In genomic region chr11:61293869-61294716, GRCh38 we compare ENCODE assay signal across 8 cellular contexts. TPM values are rescaled to one million over a fixed set of nuclear protein-coding genes. Genes with fewer than 3 reads are reported as not detected.
A peak's percentile ranks its signal among the peaks of the same experiment; 100 is the strongest.
DNase-seq lines count a peak whose midpoint lies in the region; ATAC-seq, FAIRE-seq and TF ChIP-seq lines count a peak whose summit lies in the region.

No MANE protein-coding gene starts in this region.

- H3K27me3 ChIP-seq in H1 (replicated peaks in 1 of 4; ENCODE audit: control insufficient read depth in 3 of 4, extremely low read depth in 1 of 4, insufficient read depth in 3 of 4, low read length in 3 of 4), result peaks cover 1 to 12% (median 7%) of the 10 kb centered on the region in 4 experiments; a peak in 6 of 7 replicates

- peak overlapping the region; percentile 15 for H4K5ac ChIP-seq in H1 (ENCODE audit: insufficient read length, low read depth, low read length)

- peak overlapping the region; percentile 66; the same call in 1 of the 2 replicates for H2BK5ac ChIP-seq in H1 (ENCODE audit: low read depth, low read length)

- H3K27ac Mint-ChIP-seq in activated B cell treated with CpG ODN at 0.5 μM for 24 hours, result no peak overlapping the region
- H3K27ac Mint-ChIP-seq in stimulated activated memory B cell treated with anti-CD40 and anti-IgM and Interleukin-4, amounts not matched to agents 10 μg/mL and 1 μg/mL and 100 μg/mL, for 72 hours, result peak overlapping the region; percentile 89

- peak overlapping the region; percentile 79; the same call in 1 of the 2 replicates for H2AFZ ChIP-seq in H1 (ENCODE audit: low read length)

- CTCF ChIA-PET in activated B cell treated with CpG ODN at 0.5 μM for 24 hours (lab: Charles Lee), result interaction anchor here (1.3 to 1.9 kb wide), 2 partner anchors 39 to 463 kb away, joined by 6 to 10 read pairs; no protein-coding TSS in a partner anchor
- CTCF ChIA-PET in H1 (lab: Charles Lee; ENCODE audit: partially characterized antibody), result interaction anchor here (0.6 to 2.9 kb wide), 12 partner anchors 12 to 102 kb away, joined by 3 to 14 read pairs (median 4); no protein-coding TSS in a partner anchor

- H3K56ac ChIP-seq in H1 (replicated peaks; ENCODE audit: insufficient read length, low read depth, low read length), result peak overlapping the region; percentile 72

- H3K9me3 Mint-ChIP-seq in activated B cell treated with CpG ODN at 0.5 μM for 24 hours, result no peaks in the 10 kb centered on the region
- no peaks in the 10 kb centered on the region for H3K9me3 Mint-ChIP-seq in stimulated activated memory B cell treated with anti-CD40 and anti-IgM and Interleukin-4, amounts not matched to agents 10 μg/mL and 1 μg/mL and 100 μg/mL, for 72 hours

- H4K91ac ChIP-seq in H1 (replicated peaks; ENCODE audit: insufficient read length, low read length), result peak overlapping the region; percentile 68

- H3K14ac ChIP-seq in H1 (ENCODE audit: insufficient read length), result no peak overlapping the region

- H3K9ac ChIP-seq in ES-I3 (ENCODE audit: low read depth, low read length) (peak overlapping the region; percentile 88), H1 (replicated peaks in 1 of 4; ENCODE audit: extremely low read depth in 1 of 4, low read depth in 3 of 4, low read length in 3 of 4) (peak overlapping the region; percentile 13 to 82 (median 59); a peak in 6 of 7 replicates)

- no peak for FAIRE-seq in H1 (lab: Jason Lieb, UNC)

- H3K4me3 ChIP-seq in H1 (ENCODE audit: extremely low read depth in 1 of 4, insufficient read depth in 2 of 4, low read depth in 3 of 4, low read length in 4 of 4), result peak overlapping the region; percentile 54 to 82 (median 78)

- no peak overlapping the region for H2BK12ac ChIP-seq in H1 (ENCODE audit: low read depth, low read length)

- no peak overlapping the region; the same call in 1 of the 2 replicates for H2AK5ac ChIP-seq in H1 (ENCODE audit: low read depth, low read length)

- DNase-seq in activated B cell treated with CpG ODN at 0.5 μM for 24 hours (no peak), H1 (ENCODE audit: low read depth in 1 of 2, low spot score in 2 of 2) (peak in 1 of 2 experiments; percentile 57), mucosa of gallbladder (ENCODE audit: low spot score) (peak; percentile 24), NCI-H1436 (lab: John Stamatoyannopoulos, UW) (no peak)

- no peaks in the 10 kb centered on the region for H3K36me3 ChIP-seq in ES-I3 (ENCODE audit: insufficient read depth, low read length)
- H3K36me3 ChIP-seq in H1 (ENCODE audit: control insufficient read depth in 2 of 4, insufficient read depth in 4 of 4, low read length in 3 of 4), result peaks cover 0 to 10% (median 1%) of the 10 kb centered on the region in 4 experiments; a peak in 3 of 8 replicates

- WGBS in H1 (ENCODE audit: extremely low coverage in 1 of 2, insufficient coverage in 1 of 2, insufficient read length in 1 of 2, insufficient replicate concordance in 2 of 2, low coverage in 1 of 2, low lambda C conversion rate in 2 of 2, missing lambda C conversion rate in 1 of 2), 2 experiments, result 4% methylated on average over 54 of the region's 60 CpGs; no CpG with 5 or more reads in 1 of the 2 experiments

- peak overlapping the region; percentile 90 for H4K8ac ChIP-seq in H1 (ENCODE audit: extremely low read depth, insufficient read depth, low read length)

- no peaks in the 10 kb centered on the region for H3K9me3 ChIP-seq in ES-I3 (ENCODE audit: control insufficient read depth, insufficient read depth, low read length)
- H3K9me3 ChIP-seq in H1 (ENCODE audit: insufficient read depth in 2 of 2, low read depth in 1 of 2, low read length in 1 of 2), result no peaks in the 10 kb centered on the region

- H3K4me1 ChIP-seq in ES-I3 (ENCODE audit: insufficient read depth, low read length) (peaks cover 18% of the 10 kb centered on the region), H1 (replicated peaks in 1 of 4; ENCODE audit: control insufficient read depth in 3 of 4, insufficient read depth in 4 of 4, low read length in 3 of 4) (peaks cover 2 to 9% (median 8%) of the 10 kb centered on the region in 4 experiments)

- H3K4me3 Mint-ChIP-seq in activated B cell treated with CpG ODN at 0.5 μM for 24 hours, result peak overlapping the region; percentile 81
- H3K4me3 Mint-ChIP-seq in stimulated activated memory B cell treated with anti-CD40 and anti-IgM and Interleukin-4, amounts not matched to agents 10 μg/mL and 1 μg/mL and 100 μg/mL, for 72 hours, result peak overlapping the region; percentile 81

- H3K79me2 ChIP-seq in H1 (ENCODE audit: control insufficient read depth in 1 of 2, insufficient read depth in 2 of 2, low read length in 2 of 2), result 0 out of 4 replicates have a peak, but pooled peaks cover 0 to 3% of the 10 kb centered on the region in 2 experiments

- peak; percentile 35 for ATAC-seq in GM21619 (IDR thresholded peaks at IDR 0.05; ENCODE audit: unreplicated experiment)
- ATAC-seq in activated B cell treated with CpG ODN at 0.5 μM for 24 hours (ENCODE audit: low read depth), result peak; percentile 36
- ATAC-seq in stimulated activated memory B cell treated with anti-CD40 and anti-IgM and Interleukin-4, amounts not matched to agents 10 μg/mL and 1 μg/mL and 100 μg/mL, for 72 hours, result peak; percentile 71

- no peak for TF ChIP-seq RAD21 in Ishikawa (IDR thresholded peaks at IDR 0.05; ENCODE audit: low read depth)
- TF ChIP-seq RAD21 in H1 (IDR thresholded peaks at IDR 0.05 in 1 of 2, conservative IDR thresholded peaks at IDR 0.05 in 1 of 2; ENCODE audit: low read depth in 2 of 2, low read length in 2 of 2), result no peak

- TF ChIP-seq EP300 in Ishikawa (IDR thresholded peaks at IDR 0.05; ENCODE audit: borderline replicate concordance) (peak; percentile 46; the same call in 1 of the 2 replicates), H1 (IDR thresholded peaks at IDR 0.05; ENCODE audit: borderline replicate concordance in 1 of 2, low read depth in 2 of 2, low read length in 2 of 2) (no peak)

- peak overlapping the region; percentile 71 to 91 for H3K4me2 ChIP-seq in H1 (ENCODE audit: insufficient read depth in 1 of 2, low read depth in 2 of 2, low read length in 2 of 2)

- peaks cover 10% of the 10 kb centered on the region for H3K27me3 Mint-ChIP-seq in activated B cell treated with CpG ODN at 0.5 μM for 24 hours
- H3K27me3 Mint-ChIP-seq in stimulated activated memory B cell treated with anti-CD40 and anti-IgM and Interleukin-4, amounts not matched to agents 10 μg/mL and 1 μg/mL and 100 μg/mL, for 72 hours, result peaks cover 20% of the 10 kb centered on the region

- POLR2A ChIA-PET in activated B cell treated with CpG ODN at 0.5 μM for 24 hours (lab: Charles Lee), result interaction anchor here (0.6 to 1.6 kb wide), 5 partner anchors 12 to 135 kb away, joined by 3 to 11 read pairs (median 4); partner anchors contain the start of genes CPSF7, SDHAF2 and TMEM216
- POLR2A ChIA-PET in H1 (lab: Charles Lee; ENCODE audit: partially characterized antibody), result interaction anchor here (0.9 to 6.9 kb wide), 20 partner anchors 8 to 136 kb away, joined by 3 to 54 read pairs (median 6); partner anchors contain the start of genes CPSF7, CYB561A3, DDB1 and SDHAF2

- peaks cover 10% of the 10 kb centered on the region; the same call in 1 of the 2 replicates for H3K23me2 ChIP-seq in H1 (ENCODE audit: low read depth, low read length)

- no peak overlapping the region for H2BK20ac ChIP-seq in H1 (ENCODE audit: low read length)

- no peak overlapping the region for H2BK120ac ChIP-seq in H1 (replicated peaks; ENCODE audit: low read depth, low read length)

- no peak overlapping the region; the same call in 1 of the 2 replicates for H2BK15ac ChIP-seq in H1 (ENCODE audit: low read length)

- peaks cover 3 to 13% of the 10 kb centered on the region in 2 experiments for H4K20me1 ChIP-seq in H1 (replicated peaks in 1 of 2; ENCODE audit: control insufficient read depth in 1 of 2, insufficient read depth in 2 of 2, low read length in 2 of 2)

- peak overlapping the region; percentile 88 for H3K18ac ChIP-seq in H1 (ENCODE audit: extremely low read depth, low read length)

- H3K79me1 ChIP-seq in H1 (ENCODE audit: low read depth, low read length), result no peaks in the 10 kb centered on the region

- peaks cover 9% of the 10 kb centered on the region for H3K4me1 Mint-ChIP-seq in activated B cell treated with CpG ODN at 0.5 μM for 24 hours
- peaks cover 38% of the 10 kb centered on the region for H3K4me1 Mint-ChIP-seq in stimulated activated memory B cell treated with anti-CD40 and anti-IgM and Interleukin-4, amounts not matched to agents 10 μg/mL and 1 μg/mL and 100 μg/mL, for 72 hours

- H3K4ac ChIP-seq in H1 (replicated peaks; ENCODE audit: insufficient read length, low read depth, low read length), result peak overlapping the region; percentile 59

- TF ChIP-seq POLR2A in H1 (IDR thresholded peaks at IDR 0.05; ENCODE audit: control extremely low read depth in 1 of 2, low read depth in 2 of 2, low read length in 2 of 2), result no peak; a peak in 1 of 3 replicates

- peak overlapping the region; percentile 57; the same call in 1 of the 2 replicates for H3K27ac ChIP-seq in H1 (ENCODE audit: low read depth, low read length)

- peaks cover 17% of the 10 kb centered on the region for H3K36me3 Mint-ChIP-seq in activated B cell treated with CpG ODN at 0.5 μM for 24 hours (ENCODE audit: low read depth)
- peaks cover 23% of the 10 kb centered on the region for H3K36me3 Mint-ChIP-seq in stimulated activated memory B cell treated with anti-CD40 and anti-IgM and Interleukin-4, amounts not matched to agents 10 μg/mL and 1 μg/mL and 100 μg/mL, for 72 hours

- no peak for TF ChIP-seq CTCF in activated B cell treated with CpG ODN at 0.5 μM for 24 hours (IDR thresholded peaks at IDR 0.05)
- no peak for TF ChIP-seq CTCF in H1 (IDR thresholded peaks at IDR 0.05; ENCODE audit: control extremely low read depth in 1 of 3, insufficient read depth in 1 of 3, low read depth in 1 of 3, low read length in 3 of 3)

- H3K23ac ChIP-seq in H1 (ENCODE audit: insufficient read length), result no peak overlapping the region

- intact Hi-C loops in activated B cell treated with CpG ODN at 0.5 μM for 24 hours (cut with micrococcal nuclease), result loop anchor here (1.0 to 10.0 kb wide), 3 partner anchors 39 to 463 kb away; partner anchors contain the start of genes DDB1, SYT7 and TKFC

RNA-seq across cellular contexts. Expression of gene VWCE, which starts 1.0 kb away (rescaled TPM):
- total RNA-seq in activated B cell treated with CpG ODN at 0.5 μM for 24 hours, result 0.76 and 1.3 TPM in 2 replicates
- 12.3 and 14.5 TPM in 2 replicates for total RNA-seq in H1 (2021; fragmentation: NEBNext Ultra II Directional; extraction: Animal tissue kit (Norgen Biotek cat#: 25700))
- 9.5 and 16.8 TPM in 2 replicates for polyA plus RNA-seq in H1 (2011; rRNA removed)
- 10.7 TPM for polyA plus RNA-seq in H1 (2011; cell fraction: cytosol; rRNA removed)
- 41.1 TPM for polyA plus RNA-seq in H1 (2011; cell fraction: nucleus; rRNA removed)
- 10.6 to 18.5 TPM (median 16.1 TPM) in 4 replicates for polyA plus RNA-seq in H1 (2012, experiment 1 of 2)
- 10.9 TPM for polyA plus RNA-seq in H1 (2012, experiment 2 of 2)
- 14.6 TPM for polyA plus RNA-seq in H1 (2013, experiment 1 of 2)
- polyA plus RNA-seq in H1 (2013, experiment 2 of 2), result 13.6 TPM
- 9.4 and 11.4 TPM in 2 replicates for polyA minus RNA-seq in H1 (2011; rRNA and poly(A)+ RNA removed)
- polyA minus RNA-seq in H1 (2011; cell fraction: cytosol; rRNA and poly(A)+ RNA removed), result 9.7 TPM
- polyA minus RNA-seq in H1 (2011; cell fraction: nucleus; rRNA and poly(A)+ RNA removed), result 13.5 TPM
- total RNA-seq in mucosa of gallbladder, result 0.81 TPM

RNA-seq across cellular contexts. Expression of gene DDB1, which starts 38.8 kb away (rescaled TPM):
- total RNA-seq in activated B cell treated with CpG ODN at 0.5 μM for 24 hours, result 201 and 218 TPM in 2 replicates
- 275 and 283 TPM in 2 replicates for total RNA-seq in H1 (2021; fragmentation: NEBNext Ultra II Directional; extraction: Animal tissue kit (Norgen Biotek cat#: 25700))
- 239 and 306 TPM in 2 replicates for polyA plus RNA-seq in H1 (2011; rRNA removed)
- 295 TPM for polyA plus RNA-seq in H1 (2011; cell fraction: cytosol; rRNA removed)
- 261 TPM for polyA plus RNA-seq in H1 (2011; cell fraction: nucleus; rRNA removed)
- polyA plus RNA-seq in H1 (2012, experiment 1 of 2), result 171 to 276 TPM (median 267 TPM) in 4 replicates
- polyA plus RNA-seq in H1 (2012, experiment 2 of 2), result 180 TPM
- 110 TPM for polyA plus RNA-seq in H1 (2013, experiment 1 of 2)
- 98.1 TPM for polyA plus RNA-seq in H1 (2013, experiment 2 of 2)
- polyA minus RNA-seq in H1 (2011; rRNA and poly(A)+ RNA removed), result 517 and 594 TPM in 2 replicates
- 315 TPM for polyA minus RNA-seq in H1 (2011; cell fraction: cytosol; rRNA and poly(A)+ RNA removed)
- 214 TPM for polyA minus RNA-seq in H1 (2011; cell fraction: nucleus; rRNA and poly(A)+ RNA removed)
- total RNA-seq in mucosa of gallbladder, result 160 TPM

RNA-seq across cellular contexts. Expression of gene TKFC, which starts 38.9 kb away (rescaled TPM):
- total RNA-seq in activated B cell treated with CpG ODN at 0.5 μM for 24 hours, result 59.8 and 63.9 TPM in 2 replicates
- 53.5 and 56.0 TPM in 2 replicates for total RNA-seq in H1 (2021; fragmentation: NEBNext Ultra II Directional; extraction: Animal tissue kit (Norgen Biotek cat#: 25700))
- 55.0 and 84.1 TPM in 2 replicates for polyA plus RNA-seq in H1 (2011; rRNA removed)
- polyA plus RNA-seq in H1 (2011; cell fraction: cytosol; rRNA removed), result 52.9 TPM
- 212 TPM for polyA plus RNA-seq in H1 (2011; cell fraction: nucleus; rRNA removed)
- 44.5 to 59.9 TPM (median 59.3 TPM) in 4 replicates for polyA plus RNA-seq in H1 (2012, experiment 1 of 2)
- 53.9 TPM for polyA plus RNA-seq in H1 (2012, experiment 2 of 2)
- 22.7 TPM for polyA plus RNA-seq in H1 (2013, experiment 1 of 2)
- polyA plus RNA-seq in H1 (2013, experiment 2 of 2), result 21.6 TPM
- polyA minus RNA-seq in H1 (2011; rRNA and poly(A)+ RNA removed), result 47.8 and 62.2 TPM in 2 replicates
- polyA minus RNA-seq in H1 (2011; cell fraction: cytosol; rRNA and poly(A)+ RNA removed), result 48.3 TPM
- polyA minus RNA-seq in H1 (2011; cell fraction: nucleus; rRNA and poly(A)+ RNA removed), result 70.7 TPM
- 67.8 TPM for total RNA-seq in mucosa of gallbladder

RNA-seq across cellular contexts. Expression of gene PGA5, which starts 53.1 kb away (rescaled TPM):
- not detected in 2 replicates for total RNA-seq in activated B cell treated with CpG ODN at 0.5 μM for 24 hours
- 0.67 and 0.84 TPM in 2 replicates for total RNA-seq in H1 (2021; fragmentation: NEBNext Ultra II Directional; extraction: Animal tissue kit (Norgen Biotek cat#: 25700))
- 2.0 and 2.5 TPM in 2 replicates for polyA plus RNA-seq in H1 (2011; rRNA removed)
- 1.6 TPM for polyA plus RNA-seq in H1 (2011; cell fraction: cytosol; rRNA removed)
- polyA plus RNA-seq in H1 (2011; cell fraction: nucleus; rRNA removed), result 1.8 TPM
- 0.48 to 0.98 TPM (median 0.88 TPM) in 3 of 4 replicates, not detected in the other for polyA plus RNA-seq in H1 (2012, experiment 1 of 2)
- 0.66 TPM for polyA plus RNA-seq in H1 (2012, experiment 2 of 2)
- 0.99 TPM for polyA plus RNA-seq in H1 (2013, experiment 1 of 2)
- 1.0 TPM for polyA plus RNA-seq in H1 (2013, experiment 2 of 2)
- polyA minus RNA-seq in H1 (2011; rRNA and poly(A)+ RNA removed), result 0.98 and 1.0 TPM in 2 replicates
- polyA minus RNA-seq in H1 (2011; cell fraction: cytosol; rRNA and poly(A)+ RNA removed), result not detected
- not detected for polyA minus RNA-seq in H1 (2011; cell fraction: nucleus; rRNA and poly(A)+ RNA removed)
- total RNA-seq in mucosa of gallbladder, result not detected
